In the genomic region with DNA sequence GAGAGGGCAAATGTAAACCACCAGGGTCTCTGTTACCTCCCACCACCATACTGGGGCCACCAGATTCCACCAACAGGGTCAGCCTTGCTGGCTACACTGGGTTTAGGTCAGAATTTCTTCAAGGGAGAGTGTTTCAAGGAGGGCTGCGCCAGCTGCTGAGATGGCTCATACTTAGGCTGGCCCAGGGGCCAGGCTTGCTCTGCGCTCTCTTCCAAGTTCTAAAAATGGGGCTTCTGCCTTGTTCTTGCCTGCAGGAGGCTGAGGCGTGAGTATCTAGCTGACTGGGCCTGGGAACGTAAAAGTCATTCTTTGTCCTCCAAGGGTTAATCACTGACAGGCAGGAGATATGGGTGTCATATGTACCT, we compare ENCODE assay signal across 10 cellular contexts. TPM values are rescaled to one million over a fixed set of nuclear protein-coding genes. Genes with fewer than 3 reads are reported as not detected.
DNase-seq lines count a peak whose midpoint lies in the region; TF ChIP-seq lines count a peak whose summit lies in the region.
"Had no signal": no experiment of that assay in that cellular context is flagged by ENCODE, and none has a peak within 500 bp of the region (broad histone marks: within the 10 kb centered on the region; RNA-seq: fewer than 3 reads in every experiment).

No MANE protein-coding gene starts in this region.

- peaks cover 0 to 32% (median 20%) of the 10 kb centered on the region in 4 donors for H3K4me1 ChIP-seq in stomach
- no peaks in the 10 kb centered on the region for H3K4me1 ChIP-seq in Peyer's patch

- no peaks in the 10 kb centered on the region for H3K36me3 ChIP-seq in stomach
- no peaks in the 10 kb centered on the region for H3K36me3 ChIP-seq in Peyer's patch

- H3K9me3 ChIP-seq in stomach (no peaks in the 10 kb centered on the region), Peyer's patch (no peaks in the 10 kb centered on the region)

- H3K27ac ChIP-seq in stomach (peak overlapping the region in 4 of 5 donors; percentile 53 to 80 (median 74)), Peyer's patch (peak overlapping the region in 2 of 4 donors; percentile 12 to 72)

- TF ChIP-seq EP300 in stomach (IDR thresholded peaks at IDR 0.05) = no peak

- TF ChIP-seq CTCF in stomach (IDR thresholded peaks at IDR 0.05) (no peak), Peyer's patch (IDR thresholded peaks at IDR 0.05) (no peak)

- TF ChIP-seq POLR2A in stomach (IDR thresholded peaks at IDR 0.05) (no peak), Peyer's patch (IDR thresholded peaks at IDR 0.05) (no peak)

- intact Hi-C loops in stomach (cut with DNase I; ENCODE audit: low total_unique reads) = no loop called here

- no peak overlapping the region for H3K4me3 ChIP-seq in stomach
- H3K4me3 ChIP-seq in Peyer's patch = no peak overlapping the region
- H3K4me3 ChIP-seq: GM12878 had no signal

- DNase-seq in GOT3 (lab: John Stamatoyannopoulos, UW) = peak; percentile 42
- peak; percentile 71 for DNase-seq in amniotic stem cell (lab: John Stamatoyannopoulos, UW)
- DNase-seq in islet precursor cell = peak; percentile 80
- no peak for DNase-seq in stomach
- DNase-seq in NOMO-1 (lab: John Stamatoyannopoulos, UW; ENCODE audit: unreplicated experiment in 2 of 2) = no peak
- DNase-seq in pons (ENCODE audit: low spot score) = no peak
- DNase-seq in activated CD4-positive, CD25-positive, alpha-beta regulatory T cell (lab: John Stamatoyannopoulos, UW) = no peak
- DNase-seq in Peyer's patch = no peak
- DNase-seq: NCI-H187 treated with DMSO at 0.1 percent for 48 hours had no signal

- H3K27me3 ChIP-seq in stomach = no peaks in the 10 kb centered on the region
- H3K27me3 ChIP-seq in Peyer's patch = no peaks in the 10 kb centered on the region

- 90 to 97% (median 95%) methylated on average over 4 of the region's 4 CpGs for WGBS in stomach, 5 donors

RNA-seq across cellular contexts. Expression of a gene that starts 28.1 kb away (rescaled TPM):
- total RNA-seq in stomach = 100 to 1,000 TPM in 2 of 5 donors, 10 to 100 TPM in 2, 1 to 10 TPM in 1; 8.2 to 226 (median 25.5) TPM
- polyA plus RNA-seq in stomach = 100 to 1,000 TPM; 149 to 268 (median 193) TPM
- total RNA-seq in Peyer's patch = 10 to 100 TPM; 25.6 to 67.1 (median 37.8) TPM

Comparison
In these comparisons a context has a peak if more than half of its experiments do, and no peak if none do; other contexts are left out.
1. DNase-seq: peak in GOT3 (single experiment), amniotic stem cell (single experiment) and islet precursor cell (single experiment); none in stomach (single experiment), NOMO-1 (0 of 2), pons (single experiment), activated CD4-positive, CD25-positive, alpha-beta regulatory T cell (0 of 4) and Peyer's patch (0 of 3).